In the genomic region with DNA sequence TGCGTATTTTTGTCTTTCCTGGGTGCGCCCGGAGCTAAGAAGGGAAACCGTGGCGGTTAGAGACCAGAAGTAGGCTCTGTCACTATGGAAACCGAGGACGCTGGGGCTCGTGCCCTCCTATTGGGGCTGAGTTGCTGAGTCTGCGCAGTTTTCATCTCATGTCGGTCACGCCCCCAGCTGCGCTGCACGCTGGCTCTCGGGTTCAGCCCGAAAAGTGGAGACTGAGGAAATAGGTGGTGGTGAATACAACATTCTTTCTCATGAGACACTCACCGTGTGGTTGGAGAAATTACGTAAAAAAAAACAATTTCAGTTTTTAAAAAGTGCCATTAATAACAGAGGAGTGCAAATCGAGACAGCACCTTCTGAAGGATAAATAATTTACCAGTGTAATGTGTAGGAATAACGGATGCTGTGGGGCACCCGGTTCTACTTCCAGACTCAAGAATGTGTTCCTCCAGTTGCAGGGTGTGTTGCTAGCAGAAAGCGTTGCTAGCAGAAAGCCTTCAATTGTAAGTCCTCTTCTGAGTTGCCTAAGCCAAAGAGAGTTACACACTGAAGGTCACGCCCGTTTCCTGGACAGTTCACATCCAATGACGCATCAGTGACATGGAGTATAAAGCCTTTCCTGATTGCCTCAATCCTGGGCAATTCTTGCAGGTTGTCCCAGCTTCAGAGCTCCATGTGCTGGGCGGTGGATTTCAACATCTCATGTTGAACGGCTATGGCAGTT, we compare ENCODE assay signal across 8 cellular contexts. TPM values are rescaled to one million over a fixed set of nuclear protein-coding genes. Genes with fewer than 3 reads are reported as not detected.
DNase-seq lines count a peak whose midpoint lies in the region; ATAC-seq, FAIRE-seq and TF ChIP-seq lines count a peak whose summit lies in the region.

No MANE protein-coding gene starts in this region.

- no peaks in the 10 kb centered on the region for H3K4me1 Mint-ChIP-seq in GM23338
- no peaks in the 10 kb centered on the region for H3K4me1 Mint-ChIP-seq in activated T-helper 17 cell treated with anti-CD3 and anti-CD28 coated beads, Interleukin-2, amount 50 U/mL, for 72 hours
- H3K4me1 Mint-ChIP-seq in nephron: no peaks in the 10 kb centered on the region

- H4K20me1 ChIP-seq in GM23338 (replicated peaks; ENCODE audit: insufficient read depth): no peaks in the 10 kb centered on the region

- no peaks in the 10 kb centered on the region for H3K9me2 ChIP-seq in GM23338 (ENCODE audit: insufficient read depth)

- FAIRE-seq in RCC 7860 (lab: Jason Lieb, UNC): no peak

- peaks cover 44% of the 10 kb centered on the region for H3K27me3 ChIP-seq in GM23338 (ENCODE audit: insufficient read depth)

- H3K4me3 Mint-ChIP-seq in GM23338 (peak overlapping the region; percentile 79), nephron (peak overlapping the region; percentile 83 to 89 (median 86))
- peak overlapping the region; percentile 91 for H3K4me3 Mint-ChIP-seq in activated T-helper 17 cell treated with anti-CD3 and anti-CD28 coated beads, Interleukin-2, amount 50 U/mL, for 72 hours

- H3K27ac Mint-ChIP-seq in GM23338: no peak overlapping the region
- peak overlapping the region; percentile 71 for H3K27ac Mint-ChIP-seq in activated T-helper 17 cell treated with anti-CD3 and anti-CD28 coated beads, Interleukin-2, amount 50 U/mL, for 72 hours
- H3K27ac Mint-ChIP-seq in nephron: peak overlapping the region in 2 of 3 experiments; percentile 12 to 70

- H3K36me3 Mint-ChIP-seq in GM23338 (ENCODE audit: low read depth): no peaks in the 10 kb centered on the region
- no peaks in the 10 kb centered on the region for H3K36me3 Mint-ChIP-seq in activated T-helper 17 cell treated with anti-CD3 and anti-CD28 coated beads, Interleukin-2, amount 50 U/mL, for 72 hours (ENCODE audit: low read depth)
- H3K36me3 Mint-ChIP-seq in nephron (ENCODE audit: low read depth): no peaks in the 10 kb centered on the region

- H2AFZ ChIP-seq in GM23338: peak overlapping the region; percentile 77

- peak overlapping the region; percentile 69 for H3K4me2 ChIP-seq in GM23338

- TF ChIP-seq CTCF in GM23338 (conservative IDR thresholded peaks at IDR 0.05; ENCODE audit: low read depth in 2 of 2) (no peak), fibroblast of pulmonary artery (IDR thresholded peaks at IDR 0.05; ENCODE audit: low read length, missing control alignments) (no peak), nephron (IDR thresholded peaks at IDR 0.05; ENCODE audit: unreplicated experiment in 3 of 3) (no peak)

- H3K36me3 ChIP-seq in GM23338 (ENCODE audit: insufficient read depth): no peaks in the 10 kb centered on the region

- H3K27me3 Mint-ChIP-seq in GM23338 (ENCODE audit: insufficient read depth, low read depth, poor library complexity) (peaks cover 11% of the 10 kb centered on the region), nephron (ENCODE audit: low read depth) (peaks cover 5% of the 10 kb centered on the region)
- peaks cover 15% of the 10 kb centered on the region for H3K27me3 Mint-ChIP-seq in activated T-helper 17 cell treated with anti-CD3 and anti-CD28 coated beads, Interleukin-2, amount 50 U/mL, for 72 hours

- H3K27ac ChIP-seq in GM23338 (ENCODE audit: low read depth): no peak overlapping the region

- H3K4me3 ChIP-seq in GM23338 (peak overlapping the region; percentile 59), fibroblast of pulmonary artery (replicated peaks; ENCODE audit: low read depth, low read length) (peak overlapping the region; percentile 50)

- H3K9me3 Mint-ChIP-seq in GM23338: peaks cover 4% of the 10 kb centered on the region; the same call in 1 of the 3 replicates
- H3K9me3 Mint-ChIP-seq in activated T-helper 17 cell treated with anti-CD3 and anti-CD28 coated beads, Interleukin-2, amount 50 U/mL, for 72 hours: no peaks in the 10 kb centered on the region
- peaks cover 6% of the 10 kb centered on the region for H3K9me3 Mint-ChIP-seq in nephron

- peaks cover 5% of the 10 kb centered on the region; the same call in 1 of the 2 replicates for H3K4me1 ChIP-seq in GM23338 (ENCODE audit: insufficient read depth)

- H3K79me2 ChIP-seq in GM23338 (replicated peaks; ENCODE audit: insufficient read depth): no peaks in the 10 kb centered on the region

- H3F3A ChIP-seq in GM23338 (replicated peaks; ENCODE audit: low read depth): no peaks in the 10 kb centered on the region

- DNase-seq in DMS79 (lab: John Stamatoyannopoulos, UW): peak; percentile 20
- DNase-seq in GM23338 (ENCODE audit: low spot score): peak; percentile 98
- peak; percentile 87 for DNase-seq in LHCN-M2 (ENCODE audit: low read depth)
- DNase-seq in RCC 7860 (ENCODE audit: low spot score): peak; percentile 33
- DNase-seq in fibroblast of pulmonary artery (ENCODE audit: low read depth): peak; percentile 95
- DNase-seq in stimulated activated naive CD4-positive, alpha-beta T cell (lab: John Stamatoyannopoulos, UW): peak; percentile 82 to 90 (median 88)

- ATAC-seq in GM23338: peak; percentile 99
- peak; percentile 100 for ATAC-seq in activated T-helper 17 cell treated with anti-CD3 and anti-CD28 coated beads, Interleukin-2, amount 50 U/mL, for 72 hours (replicated peaks)

TF ChIP-seq in GM23338, 12 proteins besides CTCF, POLR2A, EP300 and RAD21:
- TF ChIP-seq ZNF331 (CRISPR knock-in tag; IDR thresholded peaks at IDR 0.05; ENCODE audit: low read depth): no peak
TF ChIP-seq in GM23338: peak in this region for 0.

RNA-seq across cellular contexts. Expression of gene CXXC1, which starts 20.4 kb away (rescaled TPM):
- total RNA-seq in GM23338 (2014; rRNA removed; shearing (Covaris generic)): 65.1 and 74.3 TPM in 2 replicates
- polyA plus RNA-seq in GM23338 (2016; fragmentation: Nextera tagmentation; extraction: Ambion mirVana): 58.6 and 59.0 TPM in 2 replicates
- total RNA-seq in LHCN-M2 (2014; rRNA removed): 53.8 and 72.9 TPM in 2 replicates
- 44.5 TPM for polyA plus RNA-seq in LHCN-M2 (2012)
- total RNA-seq in activated T-helper 17 cell treated with anti-CD3 and anti-CD28 coated beads, Interleukin-2, amount 50 U/mL, for 72 hours: 100 to 1,000 TPM; 125 to 129 TPM

RNA-seq across cellular contexts. Expression of gene MBD1, which starts 26.6 kb away (rescaled TPM):
- 43.5 and 44.5 TPM in 2 replicates for total RNA-seq in GM23338 (2014; rRNA removed; shearing (Covaris generic))
- polyA plus RNA-seq in GM23338 (2016; fragmentation: Nextera tagmentation; extraction: Ambion mirVana): 17.0 TPM in 2 replicates
- total RNA-seq in LHCN-M2 (2014; rRNA removed): 78.2 and 84.9 TPM in 2 replicates
- 30.6 TPM for polyA plus RNA-seq in LHCN-M2 (2012)
- 10 to 100 TPM; 89.9 to 98.7 TPM for total RNA-seq in activated T-helper 17 cell treated with anti-CD3 and anti-CD28 coated beads, Interleukin-2, amount 50 U/mL, for 72 hours

RNA-seq across cellular contexts. Expression of gene CFAP53, which starts 41.6 kb away (rescaled TPM):
- not detected in 2 replicates for total RNA-seq in GM23338 (2014; rRNA removed; shearing (Covaris generic))
- polyA plus RNA-seq in GM23338 (2016; fragmentation: Nextera tagmentation; extraction: Ambion mirVana): 0.23 and 0.71 TPM in 2 replicates
- total RNA-seq in LHCN-M2 (2014; rRNA removed): 0.13 TPM in 1 of 2 replicates, not detected in the other
- 0.16 TPM for polyA plus RNA-seq in LHCN-M2 (2012)
- total RNA-seq in activated T-helper 17 cell treated with anti-CD3 and anti-CD28 coated beads, Interleukin-2, amount 50 U/mL, for 72 hours: 1 to 10 TPM in 1 of 2 donors, under 1 TPM in 1; 0.61 to 3.0 TPM

Comparison
In these comparisons a context has a peak if more than half of its experiments do, and no peak if none do; other contexts are left out.
1. DNase-seq: peak in every context shown above with its lines; median percentile 98 in GM23338; 95 in fibroblast of pulmonary artery; 88 in stimulated activated naive CD4-positive, alpha-beta T cell; 87 in LHCN-M2; 33 in RCC 7860; 20 in DMS79.